In genomic region chrX:103637604-103638338, GRCh38 we compare ENCODE assay signal across 2 cellular contexts.
A peak's percentile ranks its signal among the peaks of the same experiment; 100 is the strongest.
TF ChIP-seq lines count a peak whose summit lies in the region.

No MANE protein-coding gene starts in this region.

TF ChIP-seq in IMR-90, 13 proteins besides CTCF, POLR2A, EP300 and RAD21:
- TF ChIP-seq MXI1 (IDR thresholded peaks at IDR 0.05; ENCODE audit: borderline replicate concordance, low read depth, low read length) (no peak), BHLHE40 (IDR thresholded peaks at IDR 0.05; ENCODE audit: low read depth, low read length) (no peak), CHD1 (IDR thresholded peaks at IDR 0.05; ENCODE audit: low read depth, low read length) (no peak), CEBPB (IDR thresholded peaks at IDR 0.05; ENCODE audit: low read depth, low read length) (no peak), NFE2L2 (IDR thresholded peaks at IDR 0.05; ENCODE audit: low read depth, low read length) (no peak), FOS (IDR thresholded peaks at IDR 0.05; ENCODE audit: low read depth, low read length) (no peak), RFX5 (IDR thresholded peaks at IDR 0.05; ENCODE audit: low read depth, low read length) (no peak), MAFK (IDR thresholded peaks at IDR 0.05; ENCODE audit: low read depth, low read length) (no peak), ELK1 (IDR thresholded peaks at IDR 0.05; ENCODE audit: borderline replicate concordance, low read depth, low read length) (no peak), SMC3 (IDR thresholded peaks at IDR 0.05; ENCODE audit: low read depth, low read length) (no peak), RCOR1 (IDR thresholded peaks at IDR 0.05; ENCODE audit: insufficient replicate concordance, low read length) (no peak), MAZ (IDR thresholded peaks at IDR 0.05; ENCODE audit: borderline replicate concordance, low read depth, low read length) (no peak)
- TF ChIP-seq, protein P1, sequence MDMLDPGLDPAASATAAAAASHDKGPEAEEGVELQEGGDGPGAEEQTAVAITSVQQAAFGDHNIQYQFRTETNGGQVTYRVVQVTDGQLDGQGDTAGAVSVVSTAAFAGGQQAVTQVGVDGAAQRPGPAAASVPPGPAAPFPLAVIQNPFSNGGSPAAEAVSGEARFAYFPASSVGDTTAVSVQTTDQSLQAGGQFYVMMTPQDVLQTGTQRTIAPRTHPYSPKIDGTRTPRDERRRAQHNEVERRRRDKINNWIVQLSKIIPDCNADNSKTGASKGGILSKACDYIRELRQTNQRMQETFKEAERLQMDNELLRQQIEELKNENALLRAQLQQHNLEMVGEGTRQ (IDR thresholded peaks at IDR 0.05; ENCODE audit: low read depth, low read length) = no peak

TF ChIP-seq in endothelial cell of umbilical vein, 7 proteins besides CTCF, POLR2A, EP300 and RAD21:
- TF ChIP-seq GATA2 (IDR thresholded peaks at IDR 0.05; ENCODE audit: insufficient read depth, insufficient read length, low read depth, low read length) (no peak), JUN (IDR thresholded peaks at IDR 0.05; ENCODE audit: borderline replicate concordance, insufficient read depth, insufficient read length, low read depth) (no peak), FOS (IDR thresholded peaks at IDR 0.05; ENCODE audit: borderline replicate concordance, insufficient read depth, low read length) (peak; percentile 56), MYC (IDR thresholded peaks at IDR 0.05; ENCODE audit: low read depth, low read length) (no peak), MAX (IDR thresholded peaks at IDR 0.05; ENCODE audit: insufficient read depth, insufficient read length) (no peak)
TF ChIP-seq in endothelial cell of umbilical vein: peak in this region for 1.
